ENCODE assay signal across 15 cellular contexts in the genomic region with DNA sequence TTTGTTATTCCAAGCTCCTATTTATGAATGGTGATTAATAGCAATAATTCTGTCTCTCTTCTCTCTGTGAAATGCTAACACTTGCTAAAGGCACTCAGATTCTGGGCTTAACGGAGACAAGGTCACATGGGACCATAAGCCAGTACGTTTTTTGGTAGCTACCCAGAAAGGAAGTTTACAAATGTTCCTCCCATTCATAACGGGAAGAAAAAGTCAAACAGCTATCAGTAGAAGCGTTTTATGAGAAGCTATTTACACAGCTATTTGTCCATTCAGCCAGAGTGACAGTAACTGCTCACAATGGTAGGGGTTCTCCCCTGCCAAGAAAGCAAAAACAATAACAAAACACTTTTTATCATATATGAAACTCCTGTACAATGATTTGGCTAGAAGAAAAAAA. TPM values are rescaled to one million over a fixed set of nuclear protein-coding genes. Genes with fewer than 3 reads are reported as not detected.
A peak's percentile ranks its signal among the peaks of the same experiment; 100 is the strongest.
DNase-seq lines count a peak whose midpoint lies in the region; ATAC-seq, FAIRE-seq and TF ChIP-seq lines count a peak whose summit lies in the region.
"Had no signal": no experiment of that assay in that cellular context is flagged by ENCODE, and none has a peak within 500 bp of the region (broad histone marks: within the 10 kb centered on the region; RNA-seq: fewer than 3 reads in every experiment).

No MANE protein-coding gene starts in this region.

- ATAC-seq in stimulated activated memory B cell treated with anti-CD40 and anti-IgM and Interleukin-4, amounts not matched to agents 10 μg/mL and 1 μg/mL and 100 μg/mL, for 72 hours, result no peak
- ATAC-seq in GM21515 (IDR thresholded peaks at IDR 0.05; ENCODE audit: unreplicated experiment), result no peak
- ATAC-seq: natural killer cell treated with Interleukin-12 subunit alpha and Interleukin-12 subunit beta and Interleukin-15 and Interleukin-18, amount 100 ng/mL, for 72 hours had no signal

- H3K4me1 ChIP-seq in right atrium auricular region (peaks cover 0 to 12% of the 10 kb centered on the region in 2 donors), tibial artery (peaks cover 0 to 8% (median 0%) of the 10 kb centered on the region in 4 donors)

- H3K27ac Mint-ChIP-seq in activated naive CD4-positive, alpha-beta T cell treated with anti-CD3 and anti-CD28 coated beads for 36 hours, result peak overlapping the region; percentile 25
- H3K27ac Mint-ChIP-seq in activated T-helper 1 cell treated with anti-CD3 and anti-CD28 coated beads, Interleukin-12 subunit alpha, Interleukin-12 subunit beta, Interleukin-2, Interleukin-4 antibody, amounts not matched to agents 30 ng/mL and 10 ng/mL and 1 ng/mL, durations not matched to agents 14 hours and 24 hours and 36 hours, result peak overlapping the region; percentile 46
- peak overlapping the region; percentile 80 for H3K27ac Mint-ChIP-seq in stimulated activated memory B cell treated with anti-CD40 and anti-IgM and Interleukin-4, amounts not matched to agents 10 μg/mL and 1 μg/mL and 100 μg/mL, for 72 hours
- H3K27ac Mint-ChIP-seq: endodermal cell had no signal

- CTCF ChIA-PET in activated naive CD4-positive, alpha-beta T cell treated with anti-CD3 and anti-CD28 coated beads for 36 hours (lab: Charles Lee), result interaction anchor here (0.6 to 1.5 kb wide), 5 partner anchors 18 to 584 kb away, joined by 3 to 8 read pairs (median 3); no protein-coding TSS in a partner anchor

- H3K36me3 ChIP-seq in right atrium auricular region (no peaks in the 10 kb centered on the region), tibial artery (peaks cover 0 to 7% (median 4%) of the 10 kb centered on the region in 3 donors)

- H3K4me1 Mint-ChIP-seq in activated naive CD4-positive, alpha-beta T cell treated with anti-CD3 and anti-CD28 coated beads for 36 hours (ENCODE audit: low read depth), result peaks cover 47% of the 10 kb centered on the region
- H3K4me1 Mint-ChIP-seq in activated T-helper 1 cell treated with anti-CD3 and anti-CD28 coated beads, Interleukin-12 subunit alpha, Interleukin-12 subunit beta, Interleukin-2, Interleukin-4 antibody, amounts not matched to agents 30 ng/mL and 10 ng/mL and 1 ng/mL, durations not matched to agents 14 hours and 24 hours and 36 hours (ENCODE audit: low read depth), result peaks cover 57% of the 10 kb centered on the region
- peaks cover 45% of the 10 kb centered on the region for H3K4me1 Mint-ChIP-seq in stimulated activated memory B cell treated with anti-CD40 and anti-IgM and Interleukin-4, amounts not matched to agents 10 μg/mL and 1 μg/mL and 100 μg/mL, for 72 hours
- H3K4me1 Mint-ChIP-seq: endodermal cell had no signal

- intact Hi-C loops in activated naive CD4-positive, alpha-beta T cell treated with anti-CD3 and anti-CD28 coated beads for 36 hours (cut with micrococcal nuclease), result loop anchor here (1.0 to 2.0 kb wide), 2 partner anchors 127 to 589 kb away; no protein-coding TSS in a partner anchor
- intact Hi-C loops in activated T-helper 1 cell treated with anti-CD3 and anti-CD28 coated beads, Interleukin-12 subunit alpha, Interleukin-12 subunit beta, Interleukin-2, Interleukin-4 antibody, amounts not matched to agents 30 ng/mL and 10 ng/mL and 1 ng/mL, durations not matched to agents 14 hours and 24 hours and 36 hours (cut with micrococcal nuclease), result loop anchor here (2.0 kb wide), 1 partner anchor 17 kb away; no protein-coding TSS in a partner anchor
- intact Hi-C loops in tibial artery (cut with DNase I; ENCODE audit: low total_unique reads), result no loop called here

- no peaks in the 10 kb centered on the region for H3K27me3 ChIP-seq in right atrium auricular region
- no peaks in the 10 kb centered on the region for H3K27me3 ChIP-seq in tibial artery

- no peak for DNase-seq in activated naive CD4-positive, alpha-beta T cell treated with anti-CD3 and anti-CD28 coated beads for 36 hours
- DNase-seq in activated naive CD4-positive, alpha-beta T cell treated with anti-CD3 and anti-CD28 coated beads, Interleukin-2, amount 50 U/mL, for 16 hours, result no peak
- no peak for DNase-seq in activated T-helper 1 cell treated with anti-CD3 and anti-CD28 coated beads, Interleukin-12 subunit alpha, Interleukin-12 subunit beta, Interleukin-2, Interleukin-4 antibody, amounts not matched to agents 30 ng/mL and 10 ng/mL and 1 ng/mL, durations not matched to agents 14 hours and 24 hours and 36 hours (ENCODE audit: low spot score)
- no peak for DNase-seq in right atrium auricular region (ENCODE audit: low spot score)
- no peak for DNase-seq in tibial artery
- DNase-seq in HTR-8/SVneo (ENCODE audit: insufficient read length, low spot score), result no peak
- DNase-seq: activated CD4-positive, alpha-beta T cell treated with anti-CD3 and anti-CD28 coated beads, Interleukin-2, amount 50 U/mL, for 4 hours; endodermal cell; GDM1; HCEC 1CT; MM.1S; NCI-H526 had no signal

- H3K4me3 ChIP-seq in right atrium auricular region (no peak overlapping the region), tibial artery (no peak overlapping the region)

- no peak for FAIRE-seq in HTR-8/SVneo (lab: Jason Lieb, UNC)

- H3K4me3 Mint-ChIP-seq in activated naive CD4-positive, alpha-beta T cell treated with anti-CD3 and anti-CD28 coated beads for 36 hours, result no peak overlapping the region
- peak overlapping the region; percentile 15 for H3K4me3 Mint-ChIP-seq in activated T-helper 1 cell treated with anti-CD3 and anti-CD28 coated beads, Interleukin-12 subunit alpha, Interleukin-12 subunit beta, Interleukin-2, Interleukin-4 antibody, amounts not matched to agents 30 ng/mL and 10 ng/mL and 1 ng/mL, durations not matched to agents 14 hours and 24 hours and 36 hours
- no peak overlapping the region for H3K4me3 Mint-ChIP-seq in stimulated activated memory B cell treated with anti-CD40 and anti-IgM and Interleukin-4, amounts not matched to agents 10 μg/mL and 1 μg/mL and 100 μg/mL, for 72 hours
- H3K4me3 Mint-ChIP-seq: endodermal cell; natural killer cell treated with Interleukin-12 subunit alpha and Interleukin-12 subunit beta and Interleukin-15 and Interleukin-18, amount 100 ng/mL, for 72 hours had no signal

- H3K9me3 ChIP-seq in right atrium auricular region, result no peaks in the 10 kb centered on the region
- H3K9me3 ChIP-seq in tibial artery, result no peaks in the 10 kb centered on the region

- TF ChIP-seq CTCF in right atrium auricular region (IDR thresholded peaks at IDR 0.05) (no peak), tibial artery (IDR thresholded peaks at IDR 0.05) (no peak)

- peaks cover 6% of the 10 kb centered on the region for H3K36me3 Mint-ChIP-seq in activated naive CD4-positive, alpha-beta T cell treated with anti-CD3 and anti-CD28 coated beads for 36 hours (ENCODE audit: low read depth)
- peaks cover 9% of the 10 kb centered on the region for H3K36me3 Mint-ChIP-seq in activated T-helper 1 cell treated with anti-CD3 and anti-CD28 coated beads, Interleukin-12 subunit alpha, Interleukin-12 subunit beta, Interleukin-2, Interleukin-4 antibody, amounts not matched to agents 30 ng/mL and 10 ng/mL and 1 ng/mL, durations not matched to agents 14 hours and 24 hours and 36 hours (ENCODE audit: low read depth)
- peaks cover 24% of the 10 kb centered on the region for H3K36me3 Mint-ChIP-seq in stimulated activated memory B cell treated with anti-CD40 and anti-IgM and Interleukin-4, amounts not matched to agents 10 μg/mL and 1 μg/mL and 100 μg/mL, for 72 hours
- H3K36me3 Mint-ChIP-seq: natural killer cell treated with Interleukin-12 subunit alpha and Interleukin-12 subunit beta and Interleukin-15 and Interleukin-18, amount 100 ng/mL, for 72 hours had no signal

- no peaks in the 10 kb centered on the region for H3K9me3 Mint-ChIP-seq in activated naive CD4-positive, alpha-beta T cell treated with anti-CD3 and anti-CD28 coated beads for 36 hours
- H3K9me3 Mint-ChIP-seq in activated T-helper 1 cell treated with anti-CD3 and anti-CD28 coated beads, Interleukin-12 subunit alpha, Interleukin-12 subunit beta, Interleukin-2, Interleukin-4 antibody, amounts not matched to agents 30 ng/mL and 10 ng/mL and 1 ng/mL, durations not matched to agents 14 hours and 24 hours and 36 hours, result no peaks in the 10 kb centered on the region
- H3K9me3 Mint-ChIP-seq in stimulated activated memory B cell treated with anti-CD40 and anti-IgM and Interleukin-4, amounts not matched to agents 10 μg/mL and 1 μg/mL and 100 μg/mL, for 72 hours, result no peaks in the 10 kb centered on the region
- H3K9me3 Mint-ChIP-seq: endodermal cell; natural killer cell treated with Interleukin-12 subunit alpha and Interleukin-12 subunit beta and Interleukin-15 and Interleukin-18, amount 100 ng/mL, for 72 hours had no signal

- no peaks in the 10 kb centered on the region for H3K27me3 Mint-ChIP-seq in activated naive CD4-positive, alpha-beta T cell treated with anti-CD3 and anti-CD28 coated beads for 36 hours (ENCODE audit: low read depth)
- H3K27me3 Mint-ChIP-seq in activated T-helper 1 cell treated with anti-CD3 and anti-CD28 coated beads, Interleukin-12 subunit alpha, Interleukin-12 subunit beta, Interleukin-2, Interleukin-4 antibody, amounts not matched to agents 30 ng/mL and 10 ng/mL and 1 ng/mL, durations not matched to agents 14 hours and 24 hours and 36 hours (ENCODE audit: insufficient read depth), result no peaks in the 10 kb centered on the region
- H3K27me3 Mint-ChIP-seq in stimulated activated memory B cell treated with anti-CD40 and anti-IgM and Interleukin-4, amounts not matched to agents 10 μg/mL and 1 μg/mL and 100 μg/mL, for 72 hours, result no peaks in the 10 kb centered on the region
- H3K27me3 Mint-ChIP-seq: natural killer cell treated with Interleukin-12 subunit alpha and Interleukin-12 subunit beta and Interleukin-15 and Interleukin-18, amount 100 ng/mL, for 72 hours had no signal

- H3K27ac ChIP-seq in right atrium auricular region (peak overlapping the region; percentile 24 to 37), tibial artery (peak overlapping the region in 1 of 2 donors; percentile 1)

RNA-seq across cellular contexts. Expression of gene ZMAT3, which starts 51.5 kb away (rescaled TPM):
- total RNA-seq in activated naive CD4-positive, alpha-beta T cell treated with anti-CD3 and anti-CD28 coated beads for 36 hours, result 10 to 100 TPM; 26.9 to 28.3 TPM
- total RNA-seq in activated T-helper 1 cell treated with anti-CD3 and anti-CD28 coated beads, Interleukin-12 subunit alpha, Interleukin-12 subunit beta, Interleukin-2, Interleukin-4 antibody, amounts not matched to agents 30 ng/mL and 10 ng/mL and 1 ng/mL, durations not matched to agents 14 hours and 24 hours and 36 hours, result 16.9 and 17.3 TPM in 2 replicates
- 10 to 100 TPM in 1 of 2 donors, 1 to 10 TPM in 1; 8.5 to 12.6 TPM for total RNA-seq in right atrium auricular region

Comparison
In these comparisons a context has a peak if more than half of its experiments do, and no peak if none do; other contexts are left out.
1. H3K27ac Mint-ChIP-seq: peak in every context shown above with its lines; median percentile 80 in stimulated activated memory B cell treated with anti-CD40 and anti-IgM and Interleukin-4, amounts not matched to agents 10 μg/mL and 1 μg/mL and 100 μg/mL, for 72 hours; 46 in activated T-helper 1 cell treated with anti-CD3 and anti-CD28 coated beads, Interleukin-12 subunit alpha, Interleukin-12 subunit beta, Interleukin-2, Interleukin-4 antibody, amounts not matched to agents 30 ng/mL and 10 ng/mL and 1 ng/mL, durations not matched to agents 14 hours and 24 hours and 36 hours; 25 in activated naive CD4-positive, alpha-beta T cell treated with anti-CD3 and anti-CD28 coated beads for 36 hours.